In the genomic region with DNA sequence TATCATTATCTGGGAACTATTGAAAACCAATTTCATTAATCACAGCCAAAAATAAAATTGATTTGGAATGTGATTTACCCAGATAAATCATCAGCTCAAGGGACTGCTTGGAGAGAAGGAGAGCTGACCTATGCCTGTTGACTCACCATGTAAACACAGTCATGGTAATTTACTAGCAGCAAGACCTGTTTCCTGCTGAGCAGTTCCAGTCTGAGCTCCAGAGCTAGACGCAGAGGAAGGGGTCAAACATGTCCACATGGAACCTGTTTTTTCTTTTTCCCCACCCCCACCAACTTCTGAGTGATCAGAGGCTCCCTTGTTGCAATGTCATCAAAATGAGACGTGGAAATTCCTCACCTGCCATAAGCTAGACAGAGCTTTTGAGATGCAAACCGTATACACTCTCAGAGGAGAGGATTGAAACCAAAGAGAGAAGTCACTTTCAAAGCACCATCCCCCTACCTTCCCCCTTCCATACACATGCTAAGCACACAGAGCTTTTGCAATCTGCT, we compare ENCODE assay signal across 8 cellular contexts. TPM values are rescaled to one million over a fixed set of nuclear protein-coding genes. Genes with fewer than 3 reads are reported as not detected.
A peak's percentile ranks its signal among the peaks of the same experiment; 100 is the strongest.
DNase-seq lines count a peak whose midpoint lies in the region; ATAC-seq lines count a peak whose summit lies in the region.

No MANE protein-coding gene starts in this region.

- ATAC-seq in left ventricle myocardium superior = peak; percentile 7
- ATAC-seq in Right ventricle myocardium inferior = no peak
- ATAC-seq in HG02870 (IDR thresholded peaks at IDR 0.05; ENCODE audit: unreplicated experiment) = no peak

- peak overlapping the region; percentile 13 for H3K4me3 ChIP-seq in neuron (ENCODE audit: low read length)

- H2AFZ ChIP-seq in neuron (ENCODE audit: low read depth, low read length) = peak overlapping the region; percentile 52

- DNase-seq in left ventricle myocardium superior (no peak), Right ventricle myocardium inferior (ENCODE audit: missing footprints) (no peak), NOMO-1 (lab: John Stamatoyannopoulos, UW; ENCODE audit: unreplicated experiment in 2 of 2) (peak; percentile 53 to 84), dermis microvascular lymphatic vessel endothelial cell (ENCODE audit: low read depth in 2 of 2) (peak; percentile 63 to 97), NCI-H187 treated with DMSO at 0.1 percent for 48 hours (lab: John Stamatoyannopoulos, UW) (no peak), middle frontal gyrus (ENCODE audit: extremely low spot score, low spot score) (no peak)

- no peaks in the 10 kb centered on the region for H3K9me3 ChIP-seq in neuron (ENCODE audit: low read length)

- peaks cover 33% of the 10 kb centered on the region for H3K4me1 ChIP-seq in neuron (ENCODE audit: insufficient read depth, low read length)

- intact Hi-C loops in left ventricle myocardium superior (cut with micrococcal nuclease) = no loop called here
- intact Hi-C loops in Right ventricle myocardium inferior (cut with DNase I) = no loop called here

- no peaks in the 10 kb centered on the region for H3K27me3 ChIP-seq in neuron (ENCODE audit: insufficient read depth, low read length)

- H3K36me3 ChIP-seq in neuron (ENCODE audit: insufficient read depth, low read length) = no peaks in the 10 kb centered on the region

RNA-seq across cellular contexts. Expression of a gene that starts 56.0 kb away (rescaled TPM):
- total RNA-seq in left ventricle myocardium superior (99.6 TPM), Right ventricle myocardium inferior (119 TPM), dermis microvascular lymphatic vessel endothelial cell (153 and 238 TPM in 2 replicates)

Comparison
In these comparisons a context has a peak if more than half of its experiments do, and no peak if none do; other contexts are left out.
1. DNase-seq: peak in NOMO-1 (2 of 2) and dermis microvascular lymphatic vessel endothelial cell (2 of 2); none in left ventricle myocardium superior (single experiment), Right ventricle myocardium inferior (single experiment), NCI-H187 treated with DMSO at 0.1 percent for 48 hours (single experiment) and middle frontal gyrus (single experiment).